Comparison of ENCODE assay signal across 26 cellular contexts in the genomic region with DNA sequence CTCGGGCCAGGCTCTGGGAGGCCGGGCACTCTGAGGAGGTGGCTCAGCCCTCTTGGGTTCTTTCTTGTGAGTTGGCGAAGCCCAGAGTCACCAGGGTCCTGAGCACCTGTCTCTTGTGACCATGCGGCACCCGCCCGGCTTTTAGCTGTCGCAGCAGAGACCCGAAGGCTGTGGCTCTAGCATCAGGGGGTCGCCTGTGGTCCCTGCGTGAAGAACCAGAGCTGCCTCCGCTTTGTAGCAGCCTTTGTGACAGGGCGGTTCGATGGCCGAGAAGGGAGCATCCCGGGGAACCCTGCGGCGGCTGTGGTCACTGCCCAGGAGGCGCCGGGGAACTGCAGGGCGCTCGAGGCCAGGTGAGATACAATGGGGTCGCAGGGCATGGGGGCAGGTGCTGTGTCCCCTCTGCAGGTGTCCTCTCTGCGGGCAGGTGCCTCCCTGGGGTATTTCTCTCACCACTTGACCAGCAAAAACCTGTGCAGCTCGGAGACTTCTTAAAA. TPM values are rescaled to one million over a fixed set of nuclear protein-coding genes. Genes with fewer than 3 reads are reported as not detected.
A peak's percentile ranks its signal among the peaks of the same experiment; 100 is the strongest.
DNase-seq lines count a peak whose midpoint lies in the region; ATAC-seq and TF ChIP-seq lines count a peak whose summit lies in the region.
"Had no signal": no experiment of that assay in that cellular context is flagged by ENCODE, and none has a peak within 500 bp of the region (broad histone marks: within the 10 kb centered on the region; RNA-seq: fewer than 3 reads in every experiment).

No MANE protein-coding gene starts in this region.

- TF ChIP-seq CTCF in right atrium auricular region (IDR thresholded peaks at IDR 0.05): no peak
- no peak for TF ChIP-seq CTCF in lower lobe of right lung (IDR thresholded peaks at IDR 0.05)
- TF ChIP-seq CTCF in spleen (IDR thresholded peaks at IDR 0.05 in 8 of 11, conservative IDR thresholded peaks at IDR 0.05 in 3 of 11): no peak
- TF ChIP-seq CTCF in vagina (IDR thresholded peaks at IDR 0.05): no peak
- TF ChIP-seq CTCF in tibial nerve (IDR thresholded peaks at IDR 0.05): no peak

- intact Hi-C loops in Right ventricle myocardium inferior (cut with DNase I) (loop anchor here (1.0 kb wide), 1 partner anchor 20 kb away; no protein-coding TSS in a partner anchor), lower lobe of right lung (cut with DNase I) (no loop called here), spleen (cut with DNase I; ENCODE audit: low total_unique reads) (no loop called here), vagina (cut with DNase I) (no loop called here)

- DNase-seq in right atrium auricular region (ENCODE audit: low spot score): no peak
- DNase-seq in Right ventricle myocardium inferior (ENCODE audit: missing footprints): no peak
- no peak for DNase-seq in lower lobe of right lung
- DNase-seq in spleen: no peak
- no peak for DNase-seq in vagina (ENCODE audit: extremely low spot score in 2 of 2)
- DNase-seq in tibial nerve (ENCODE audit: low spot score in 2 of 2): no peak
- DNase-seq in NCI-H2171 treated with DMSO at 0.1 percent for 48 hours (lab: John Stamatoyannopoulos, UW): no peak
- no peak for DNase-seq in GDM1 (lab: John Stamatoyannopoulos, UW)
- DNase-seq: activated B cell treated with CpG ODN at 0.5 μM for 24 hours; activated CD4-positive, alpha-beta T cell treated with anti-CD3 and anti-CD28 coated beads, Interleukin-2, amount 50 U/mL, for 4 hours; activated CD8-positive, alpha-beta memory T cell treated with anti-CD3 and anti-CD28 coated beads, Interleukin-2, amount 50 U/mL, for 4 hours; activated effector memory CD4-positive, alpha-beta T cell treated with Interleukin-2 at 50 U/mL for 16 hours; activated naive CD8-positive, alpha-beta T cell treated with anti-CD3 and anti-CD28 coated beads, Interleukin-2, amount 50 U/mL, for 24 hours; BE2C; brain microvascular endothelial cell; Caco-2; DMS79 treated with DMSO at 0.1 percent for 48 hours; HFFc6; KG1; NCI-H1694 treated with DMSO at 0.1 percent for 48 hours; NCI-H526 treated with DMSO at 0.1 percent for 48 hours; SK-N-SH; T1000; testis had no signal

- TF ChIP-seq POLR2A in spleen (IDR thresholded peaks at IDR 0.05): no peak
- TF ChIP-seq POLR2A in vagina (IDR thresholded peaks at IDR 0.05): no peak
- no peak for TF ChIP-seq POLR2A in tibial nerve (IDR thresholded peaks at IDR 0.05)

- no peak for TF ChIP-seq EP300 in tibial nerve (IDR thresholded peaks at IDR 0.05)

- peaks cover 0 to 27% of the 10 kb centered on the region in 2 donors for H3K4me1 ChIP-seq in right atrium auricular region
- H3K4me1 ChIP-seq in lower lobe of right lung: no peaks in the 10 kb centered on the region
- peaks cover 0 to 71% (median 36%) of the 10 kb centered on the region in 6 donors for H3K4me1 ChIP-seq in spleen
- H3K4me1 ChIP-seq in vagina: no peaks in the 10 kb centered on the region
- H3K4me1 ChIP-seq in tibial nerve: no peaks in the 10 kb centered on the region
- H3K4me1 ChIP-seq: A549, BE2C, testis had no signal

- H3K27me3 ChIP-seq in right atrium auricular region (no peaks in the 10 kb centered on the region), lower lobe of right lung (ENCODE audit: low read depth) (peaks cover 4% of the 10 kb centered on the region), spleen (replicated peaks in 1 of 7) (peaks cover 0 to 31% (median 0%) of the 10 kb centered on the region in 7 donors), vagina (no peaks in the 10 kb centered on the region), tibial nerve (peaks cover 0 to 18% of the 10 kb centered on the region in 2 donors)
- H3K27me3 ChIP-seq: BE2C, testis had no signal

- WGBS in spleen, 5 donors: 79 to 93% (median 89%) methylated on average over 13 to 24 of the region's 24 CpGs
- WGBS in tibial nerve, 2 donors: 84 to 94% methylated on average over 19 to 24 of the region's 24 CpGs

- ATAC-seq in Right ventricle myocardium inferior (no peak), lower lobe of right lung (no peak)
- ATAC-seq: A549; activated naive CD8-positive, alpha-beta T cell treated with anti-CD3 and anti-CD28 coated beads, Interleukin-2, amount 50 U/mL, for 24 hours; GM12878 had no signal

- H3K36me3 ChIP-seq in right atrium auricular region: no peaks in the 10 kb centered on the region
- no peaks in the 10 kb centered on the region for H3K36me3 ChIP-seq in lower lobe of right lung
- no peaks in the 10 kb centered on the region for H3K36me3 ChIP-seq in spleen
- H3K36me3 ChIP-seq in vagina: no peaks in the 10 kb centered on the region
- no peaks in the 10 kb centered on the region for H3K36me3 ChIP-seq in tibial nerve
- H3K36me3 ChIP-seq: BE2C, brain microvascular endothelial cell had no signal

- H3K9me3 ChIP-seq in right atrium auricular region (no peaks in the 10 kb centered on the region), lower lobe of right lung (no peaks in the 10 kb centered on the region), spleen (no peaks in the 10 kb centered on the region), vagina (no peaks in the 10 kb centered on the region), tibial nerve (no peaks in the 10 kb centered on the region)
- H3K9me3 ChIP-seq: A549, BE2C, Caco-2, SK-N-SH, testis had no signal

- H3K4me3 ChIP-seq in right atrium auricular region: peak overlapping the region; percentile 34 to 50
- H3K4me3 ChIP-seq in lower lobe of right lung: peak overlapping the region; percentile 49
- H3K4me3 ChIP-seq in spleen: peak overlapping the region in 1 of 8 donors; percentile 21
- peak overlapping the region; percentile 21 to 38 for H3K4me3 ChIP-seq in vagina
- peak overlapping the region in 2 of 4 donors; percentile 9 to 45 for H3K4me3 ChIP-seq in tibial nerve
- H3K4me3 ChIP-seq: A549, GM12878, testis had no signal

- peak overlapping the region; percentile 70 to 79 for H3K27ac ChIP-seq in right atrium auricular region
- H3K27ac ChIP-seq in lower lobe of right lung: peak overlapping the region; percentile 82
- peak overlapping the region in 5 of 8 donors; percentile 21 to 57 (median 40) for H3K27ac ChIP-seq in spleen
- H3K27ac ChIP-seq in vagina: no peak overlapping the region
- H3K27ac ChIP-seq in tibial nerve: peak overlapping the region in 1 of 4 donors; percentile 63
- H3K27ac ChIP-seq: A549, brain microvascular endothelial cell, testis had no signal

RNA-seq across cellular contexts. Expression of a gene that starts 10.4 kb away (rescaled TPM):
- total RNA-seq in right atrium auricular region (10 to 100 TPM; 17.1 to 21.6 TPM), Right ventricle myocardium inferior (45.9 TPM), lower lobe of right lung (42.4 TPM), spleen (10 to 100 TPM in 6 of 7 donors, 1 to 10 TPM in 1; 6.6 to 21.4 (median 16.5) TPM), vagina (45.4 TPM), tibial nerve (10 to 100 TPM; 30.1 to 82.6 (median 45.3) TPM)
- 1 to 10 TPM; 4.3 to 9.0 (median 4.7) TPM for polyA plus RNA-seq in spleen
- total RNA-seq: HFFc6 had no signal
